3 cellular contexts compared by ENCODE assay signal in the genomic region with DNA sequence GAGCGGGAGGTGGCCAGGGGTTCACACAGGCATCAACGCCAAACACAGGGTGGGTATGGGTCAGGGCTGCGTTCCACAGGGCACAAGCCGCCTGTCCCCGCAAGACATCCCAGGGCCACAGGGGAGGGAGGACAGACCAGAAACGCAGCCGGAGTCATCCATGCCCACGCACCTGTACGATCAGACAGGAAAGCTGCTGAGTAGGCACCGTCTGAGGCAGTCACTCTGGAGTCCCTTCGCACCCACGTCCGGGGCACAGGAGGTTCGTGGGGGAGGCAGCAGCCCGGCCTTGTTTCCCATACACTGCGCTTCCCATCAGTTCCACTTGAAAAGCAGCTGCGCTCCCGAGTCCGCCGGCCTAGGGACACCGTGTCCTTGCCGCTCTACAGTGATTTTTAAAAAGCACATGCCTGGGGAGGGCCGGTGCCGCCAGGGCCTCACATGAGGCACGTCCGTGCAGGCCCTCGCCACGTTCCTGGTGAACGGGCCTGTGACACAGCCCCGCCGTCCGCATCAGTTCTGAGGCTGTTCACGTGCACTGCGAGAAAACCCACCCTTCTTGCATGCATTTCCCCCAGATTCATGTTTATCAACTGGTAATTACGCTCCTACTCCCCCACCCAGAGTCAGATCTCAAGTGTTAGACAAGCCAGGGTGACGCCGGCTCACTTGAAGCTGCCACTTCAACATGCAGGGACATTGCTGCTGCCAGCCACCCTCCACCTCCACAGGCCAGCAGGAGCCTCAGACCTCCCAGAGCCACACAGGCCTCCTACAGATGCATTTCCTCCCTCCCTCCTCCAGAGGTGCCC.
TF ChIP-seq lines count a peak whose summit lies in the region.

No MANE protein-coding gene starts in this region.

TF ChIP-seq in A549, 52 proteins besides CTCF, POLR2A, EP300 and RAD21:
- no peak for TF ChIP-seq HOXB13 (CRISPR knock-in tag; IDR thresholded peaks at IDR 0.05; ENCODE audit: low read depth)
- TF ChIP-seq CBX8 (IDR thresholded peaks at IDR 0.05): no peak
- no peak for TF ChIP-seq EHF (CRISPR knock-in tag; IDR thresholded peaks at IDR 0.05)
- TF ChIP-seq POLR2AphosphoS2 (conservative IDR thresholded peaks at IDR 0.05; ENCODE audit: low read length): 0 out of 2 replicates have a peak, but pooled peaks have one; percentile 47
- peak; percentile 24 for TF ChIP-seq MAFK (IDR thresholded peaks at IDR 0.05; ENCODE audit: partially characterized antibody)
TF ChIP-seq in A549: peak in this region for 2.

TF ChIP-seq in HCT116, 20 proteins besides CTCF, POLR2A, EP300 and RAD21:
- TF ChIP-seq ZNF274 (IDR thresholded peaks at IDR 0.05; ENCODE audit: low read depth, low read length): no peak
- peak; percentile 41; the same call in 1 of the 2 replicates for TF ChIP-seq POLR2AphosphoS5 (IDR thresholded peaks at IDR 0.05; ENCODE audit: low read depth, low read length)
- no peak for TF ChIP-seq SP1 (IDR thresholded peaks at IDR 0.05; ENCODE audit: low read depth)
- TF ChIP-seq, protein P1, sequence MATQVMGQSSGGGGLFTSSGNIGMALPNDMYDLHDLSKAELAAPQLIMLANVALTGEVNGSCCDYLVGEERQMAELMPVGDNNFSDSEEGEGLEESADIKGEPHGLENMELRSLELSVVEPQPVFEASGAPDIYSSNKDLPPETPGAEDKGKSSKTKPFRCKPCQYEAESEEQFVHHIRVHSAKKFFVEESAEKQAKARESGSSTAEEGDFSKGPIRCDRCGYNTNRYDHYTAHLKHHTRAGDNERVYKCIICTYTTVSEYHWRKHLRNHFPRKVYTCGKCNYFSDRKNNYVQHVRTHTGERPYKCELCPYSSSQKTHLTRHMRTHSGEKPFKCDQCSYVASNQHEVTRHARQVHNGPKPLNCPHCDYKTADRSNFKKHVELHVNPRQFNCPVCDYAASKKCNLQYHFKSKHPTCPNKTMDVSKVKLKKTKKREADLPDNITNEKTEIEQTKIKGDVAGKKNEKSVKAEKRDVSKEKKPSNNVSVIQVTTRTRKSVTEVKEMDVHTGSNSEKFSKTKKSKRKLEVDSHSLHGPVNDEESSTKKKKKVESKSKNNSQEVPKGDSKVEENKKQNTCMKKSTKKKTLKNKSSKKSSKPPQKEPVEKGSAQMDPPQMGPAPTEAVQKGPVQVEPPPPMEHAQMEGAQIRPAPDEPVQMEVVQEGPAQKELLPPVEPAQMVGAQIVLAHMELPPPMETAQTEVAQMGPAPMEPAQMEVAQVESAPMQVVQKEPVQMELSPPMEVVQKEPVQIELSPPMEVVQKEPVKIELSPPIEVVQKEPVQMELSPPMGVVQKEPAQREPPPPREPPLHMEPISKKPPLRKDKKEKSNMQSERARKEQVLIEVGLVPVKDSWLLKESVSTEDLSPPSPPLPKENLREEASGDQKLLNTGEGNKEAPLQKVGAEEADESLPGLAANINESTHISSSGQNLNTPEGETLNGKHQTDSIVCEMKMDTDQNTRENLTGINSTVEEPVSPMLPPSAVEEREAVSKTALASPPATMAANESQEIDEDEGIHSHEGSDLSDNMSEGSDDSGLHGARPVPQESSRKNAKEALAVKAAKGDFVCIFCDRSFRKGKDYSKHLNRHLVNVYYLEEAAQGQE (IDR thresholded peaks at IDR 0.05; ENCODE audit: low read depth): no peak
- TF ChIP-seq SRF (IDR thresholded peaks at IDR 0.05; ENCODE audit: low read depth): no peak

TF ChIP-seq in GM12878, 131 proteins besides CTCF, POLR2A, EP300 and RAD21:
- TF ChIP-seq TARDBP (IDR thresholded peaks at IDR 0.05; ENCODE audit: borderline replicate concordance): no peak
- TF ChIP-seq MYB (IDR thresholded peaks at IDR 0.05; ENCODE audit: borderline replicate concordance, low read depth, low read length): no peak
- TF ChIP-seq TAF1 (IDR thresholded peaks at IDR 0.05; ENCODE audit: borderline replicate concordance, low read depth, low read length): no peak
- TF ChIP-seq ESRRA (IDR thresholded peaks at IDR 0.05; ENCODE audit: low read length): no peak
- TF ChIP-seq ZBED1 (IDR thresholded peaks at IDR 0.05; ENCODE audit: borderline replicate concordance): no peak
- no peak for TF ChIP-seq TCF7 (IDR thresholded peaks at IDR 0.05; ENCODE audit: borderline replicate concordance)
- no peak for TF ChIP-seq ZNF274 (IDR thresholded peaks at IDR 0.05; ENCODE audit: insufficient read depth, insufficient read length)
- TF ChIP-seq BRCA1 (IDR thresholded peaks at IDR 0.05; ENCODE audit: low read depth, low read length): no peak
- TF ChIP-seq, protein P2, sequence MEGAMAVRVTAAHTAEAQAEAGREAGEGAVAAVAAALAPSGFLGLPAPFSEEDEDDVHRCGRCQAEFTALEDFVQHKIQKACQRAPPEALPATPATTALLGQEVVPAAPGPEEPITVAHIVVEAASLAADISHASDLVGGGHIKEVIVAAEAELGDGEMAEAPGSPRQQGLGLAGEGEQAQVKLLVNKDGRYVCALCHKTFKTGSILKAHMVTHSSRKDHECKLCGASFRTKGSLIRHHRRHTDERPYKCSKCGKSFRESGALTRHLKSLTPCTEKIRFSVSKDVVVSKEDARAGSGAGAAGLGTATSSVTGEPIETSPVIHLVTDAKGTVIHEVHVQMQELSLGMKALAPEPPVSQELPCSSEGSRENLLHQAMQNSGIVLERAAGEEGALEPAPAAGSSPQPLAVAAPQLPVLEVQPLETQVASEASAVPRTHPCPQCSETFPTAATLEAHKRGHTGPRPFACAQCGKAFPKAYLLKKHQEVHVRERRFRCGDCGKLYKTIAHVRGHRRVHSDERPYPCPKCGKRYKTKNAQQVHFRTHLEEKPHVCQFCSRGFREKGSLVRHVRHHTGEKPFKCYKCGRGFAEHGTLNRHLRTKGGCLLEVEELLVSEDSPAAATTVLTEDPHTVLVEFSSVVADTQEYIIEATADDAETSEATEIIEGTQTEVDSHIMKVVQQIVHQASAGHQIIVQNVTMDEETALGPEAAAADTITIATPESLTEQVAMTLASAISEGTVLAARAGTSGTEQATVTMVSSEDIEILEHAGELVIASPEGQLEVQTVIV (IDR thresholded peaks at IDR 0.05; ENCODE audit: borderline replicate concordance, partially characterized antibody): no peak
- TF ChIP-seq, protein P3, sequence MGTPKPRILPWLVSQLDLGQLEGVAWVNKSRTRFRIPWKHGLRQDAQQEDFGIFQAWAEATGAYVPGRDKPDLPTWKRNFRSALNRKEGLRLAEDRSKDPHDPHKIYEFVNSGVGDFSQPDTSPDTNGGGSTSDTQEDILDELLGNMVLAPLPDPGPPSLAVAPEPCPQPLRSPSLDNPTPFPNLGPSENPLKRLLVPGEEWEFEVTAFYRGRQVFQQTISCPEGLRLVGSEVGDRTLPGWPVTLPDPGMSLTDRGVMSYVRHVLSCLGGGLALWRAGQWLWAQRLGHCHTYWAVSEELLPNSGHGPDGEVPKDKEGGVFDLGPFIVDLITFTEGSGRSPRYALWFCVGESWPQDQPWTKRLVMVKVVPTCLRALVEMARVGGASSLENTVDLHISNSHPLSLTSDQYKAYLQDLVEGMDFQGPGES (IDR thresholded peaks at IDR 0.05): no peak
- no peak for TF ChIP-seq NFYA (IDR thresholded peaks at IDR 0.05; ENCODE audit: borderline replicate concordance, low read depth, low read length)
- no peak for TF ChIP-seq BHLHE40 (IDR thresholded peaks at IDR 0.05; ENCODE audit: borderline replicate concordance in 1 of 2, low read depth in 2 of 2, low read length in 1 of 2)
- TF ChIP-seq, protein P4, sequence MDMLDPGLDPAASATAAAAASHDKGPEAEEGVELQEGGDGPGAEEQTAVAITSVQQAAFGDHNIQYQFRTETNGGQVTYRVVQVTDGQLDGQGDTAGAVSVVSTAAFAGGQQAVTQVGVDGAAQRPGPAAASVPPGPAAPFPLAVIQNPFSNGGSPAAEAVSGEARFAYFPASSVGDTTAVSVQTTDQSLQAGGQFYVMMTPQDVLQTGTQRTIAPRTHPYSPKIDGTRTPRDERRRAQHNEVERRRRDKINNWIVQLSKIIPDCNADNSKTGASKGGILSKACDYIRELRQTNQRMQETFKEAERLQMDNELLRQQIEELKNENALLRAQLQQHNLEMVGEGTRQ (IDR thresholded peaks at IDR 0.05; ENCODE audit: borderline replicate concordance, low read depth, low read length): no peak
- TF ChIP-seq, protein P5, sequence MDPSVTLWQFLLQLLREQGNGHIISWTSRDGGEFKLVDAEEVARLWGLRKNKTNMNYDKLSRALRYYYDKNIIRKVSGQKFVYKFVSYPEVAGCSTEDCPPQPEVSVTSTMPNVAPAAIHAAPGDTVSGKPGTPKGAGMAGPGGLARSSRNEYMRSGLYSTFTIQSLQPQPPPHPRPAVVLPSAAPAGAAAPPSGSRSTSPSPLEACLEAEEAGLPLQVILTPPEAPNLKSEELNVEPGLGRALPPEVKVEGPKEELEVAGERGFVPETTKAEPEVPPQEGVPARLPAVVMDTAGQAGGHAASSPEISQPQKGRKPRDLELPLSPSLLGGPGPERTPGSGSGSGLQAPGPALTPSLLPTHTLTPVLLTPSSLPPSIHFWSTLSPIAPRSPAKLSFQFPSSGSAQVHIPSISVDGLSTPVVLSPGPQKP (IDR thresholded peaks at IDR 0.05; ENCODE audit: low read depth, low read length): no peak
